In genomic region chr19:55112781-55113569, GRCh38 we compare ENCODE assay signal across 2 cellular contexts.
TF ChIP-seq lines count a peak whose summit lies in the region.

No MANE protein-coding gene starts in this region.

TF ChIP-seq in endothelial cell of umbilical vein, 7 proteins besides CTCF, POLR2A, EP300 and RAD21:
- TF ChIP-seq, protein P1, sequence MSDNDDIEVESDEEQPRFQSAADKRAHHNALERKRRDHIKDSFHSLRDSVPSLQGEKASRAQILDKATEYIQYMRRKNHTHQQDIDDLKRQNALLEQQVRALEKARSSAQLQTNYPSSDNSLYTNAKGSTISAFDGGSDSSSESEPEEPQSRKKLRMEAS (IDR thresholded peaks at IDR 0.05; ENCODE audit: insufficient read depth, insufficient read length): no peak
- TF ChIP-seq GATA2 (IDR thresholded peaks at IDR 0.05; ENCODE audit: insufficient read depth, insufficient read length, low read depth, low read length) (no peak), JUN (IDR thresholded peaks at IDR 0.05; ENCODE audit: borderline replicate concordance, insufficient read depth, insufficient read length, low read depth) (no peak), MYC (IDR thresholded peaks at IDR 0.05; ENCODE audit: low read depth, low read length) (no peak), POLR2AphosphoS5 (IDR thresholded peaks at IDR 0.05; ENCODE audit: insufficient read depth, low read depth, low read length) (no peak), FOS (IDR thresholded peaks at IDR 0.05; ENCODE audit: borderline replicate concordance, insufficient read depth, low read length) (no peak), EZH2 (IDR thresholded peaks at IDR 0.05; ENCODE audit: borderline replicate concordance, low read depth, low read length, severe bottlenecking) (no peak)

TF ChIP-seq in neural cell, 6 proteins besides CTCF, POLR2A, EP300 and RAD21:
- TF ChIP-seq REST (IDR thresholded peaks at IDR 0.05; ENCODE audit: borderline replicate concordance): no peak
